Comparison of ENCODE assay signal across 11 cellular contexts in genomic region chr4:82515705-82516104, GRCh38. TPM values are rescaled to one million over a fixed set of nuclear protein-coding genes. Genes with fewer than 3 reads are reported as not detected.
DNase-seq lines count a peak whose midpoint lies in the region; ATAC-seq and TF ChIP-seq lines count a peak whose summit lies in the region.
"Had no signal": no experiment of that assay in that cellular context is flagged by ENCODE, and none has a peak within 500 bp of the region (broad histone marks: within the 10 kb centered on the region; RNA-seq: fewer than 3 reads in every experiment).

No MANE protein-coding gene starts in this region.

- H3K36me3 ChIP-seq in cardiac muscle cell, result no peaks in the 10 kb centered on the region
- H3K36me3 ChIP-seq in gastrocnemius medialis, result no peaks in the 10 kb centered on the region
- H3K36me3 ChIP-seq in effector memory CD4-positive, alpha-beta T cell (ENCODE audit: control insufficient read depth, insufficient read depth, low read length), result no peaks in the 10 kb centered on the region
- no peaks in the 10 kb centered on the region for H3K36me3 ChIP-seq in CD4-positive, alpha-beta memory T cell (ENCODE audit: insufficient read depth, low read length)

- H3K4me3 ChIP-seq in astrocyte of the cerebellum (ENCODE audit: low read depth, low read length) (no peak overlapping the region), cardiac muscle cell (no peak overlapping the region), gastrocnemius medialis (no peak overlapping the region)
- no peak overlapping the region for H3K4me3 ChIP-seq in effector memory CD4-positive, alpha-beta T cell (ENCODE audit: insufficient read depth, low read depth, low read length, poor library complexity, severe bottlenecking)
- H3K4me3 ChIP-seq in CD4-positive, alpha-beta memory T cell (ENCODE audit: low read length in 2 of 2), result no peak overlapping the region

- H3K9me3 ChIP-seq in cardiac muscle cell (ENCODE audit: low read depth), result no peaks in the 10 kb centered on the region
- H3K9me3 ChIP-seq in gastrocnemius medialis, result no peaks in the 10 kb centered on the region
- no peaks in the 10 kb centered on the region for H3K9me3 ChIP-seq in effector memory CD4-positive, alpha-beta T cell (ENCODE audit: control insufficient read depth, low read length)
- H3K9me3 ChIP-seq in CD4-positive, alpha-beta memory T cell (ENCODE audit: control insufficient read depth in 1 of 2, low read length in 2 of 2), result no peaks in the 10 kb centered on the region

- H3K27ac ChIP-seq in cardiac muscle cell, result no peak overlapping the region
- peak overlapping the region in 2 of 4 donors; percentile 33 to 37 for H3K27ac ChIP-seq in gastrocnemius medialis
- no peak overlapping the region for H3K27ac ChIP-seq in effector memory CD4-positive, alpha-beta T cell (ENCODE audit: insufficient read depth, low read length, poor library complexity, severe bottlenecking)
- H3K27ac ChIP-seq in CD4-positive, alpha-beta memory T cell (ENCODE audit: low read depth, low read length), result no peak overlapping the region

- POLR2A ChIA-PET in CD4-positive, alpha-beta memory T cell (lab: Charles Lee; ENCODE audit: partially characterized antibody), result no interaction called here

- H3K4me1 ChIP-seq in cardiac muscle cell (ENCODE audit: low read depth) (peaks cover 9% of the 10 kb centered on the region), gastrocnemius medialis (peaks cover 0 to 19% of the 10 kb centered on the region in 2 donors)
- H3K4me1 ChIP-seq in effector memory CD4-positive, alpha-beta T cell (ENCODE audit: control insufficient read depth, insufficient read depth, low read length, poor library complexity, severe bottlenecking), result no peaks in the 10 kb centered on the region
- no peaks in the 10 kb centered on the region for H3K4me1 ChIP-seq in CD4-positive, alpha-beta memory T cell (ENCODE audit: insufficient read depth, low read length)

- peak; percentile 45 to 46 for ATAC-seq in gastrocnemius medialis
- ATAC-seq in GM21526 (IDR thresholded peaks at IDR 0.05; ENCODE audit: low FRiP score, unreplicated experiment), result no peak

- CTCF ChIA-PET in CD4-positive, alpha-beta memory T cell (lab: Charles Lee; ENCODE audit: partially characterized antibody), result no interaction called here

- H3K27me3 Mint-ChIP-seq in CD4-positive, alpha-beta memory T cell, result peaks cover 18 to 22% of the 10 kb centered on the region in 2 donors

- DNase-seq in HT1080 (ENCODE audit: low read depth) (peak; percentile 80), astrocyte of the cerebellum (ENCODE audit: low read depth) (peak; percentile 98), cardiac muscle cell (ENCODE audit: low read depth in 1 of 2, low spot score in 1 of 2) (peak; percentile 29 to 96), gastrocnemius medialis (peak in 1 of 2 donors; percentile 15), germinal center (ENCODE audit: low spot score) (no peak)
- DNase-seq in effector memory CD4-positive, alpha-beta T cell, result no peak
- no peak for DNase-seq in CD4-positive, alpha-beta memory T cell
- DNase-seq: MM.1S had no signal

- no peak for TF ChIP-seq POLR2A in gastrocnemius medialis (IDR thresholded peaks at IDR 0.05)

- H3K4me3 Mint-ChIP-seq in CD4-positive, alpha-beta memory T cell, result no peak overlapping the region
- H3K4me3 Mint-ChIP-seq: activated naive CD8-positive, alpha-beta T cell had no signal

- H3K27me3 ChIP-seq in cardiac muscle cell, result no peaks in the 10 kb centered on the region
- no peaks in the 10 kb centered on the region for H3K27me3 ChIP-seq in gastrocnemius medialis
- H3K27me3 ChIP-seq in effector memory CD4-positive, alpha-beta T cell (replicated peaks; ENCODE audit: control insufficient read depth, insufficient read depth, low read length, poor library complexity, severe bottlenecking), result peaks cover 3% of the 10 kb centered on the region
- H3K27me3 ChIP-seq in CD4-positive, alpha-beta memory T cell (ENCODE audit: insufficient read depth, low read length), result no peaks in the 10 kb centered on the region

- H3K9me3 Mint-ChIP-seq in CD4-positive, alpha-beta memory T cell, result peaks cover 0 to 3% (median 0%) of the 10 kb centered on the region in 8 donors

- no peaks in the 10 kb centered on the region for H3K36me3 Mint-ChIP-seq in CD4-positive, alpha-beta memory T cell
- H3K36me3 Mint-ChIP-seq: activated naive CD8-positive, alpha-beta T cell had no signal

- peak overlapping the region in 1 of 7 donors; percentile 2 for H3K27ac Mint-ChIP-seq in CD4-positive, alpha-beta memory T cell
- H3K27ac Mint-ChIP-seq: activated naive CD8-positive, alpha-beta T cell had no signal

- in situ Hi-C loops in astrocyte of the cerebellum (cut with HindIII; ENCODE audit: low sequenced_read_pairs) (no loop called here), gastrocnemius medialis (cut with MboI; ENCODE audit: low sequenced_read_pairs in 4 of 4) (no loop called here)

- no peak for TF ChIP-seq CTCF in astrocyte of the cerebellum (IDR thresholded peaks at IDR 0.05; ENCODE audit: low read depth, low read length, missing control alignments)
- TF ChIP-seq CTCF in cardiac muscle cell (IDR thresholded peaks at IDR 0.05; ENCODE audit: low read depth, low read length), result no peak
- no peak for TF ChIP-seq CTCF in gastrocnemius medialis (IDR thresholded peaks at IDR 0.05 in 4 of 5, conservative IDR thresholded peaks at IDR 0.05 in 1 of 5)

- intact Hi-C loops in gastrocnemius medialis (cut with DNase I; ENCODE audit: low total_unique reads), result no loop called here
- intact Hi-C loops in CD4-positive, alpha-beta memory T cell (cut with micrococcal nuclease), result no loop called here

- H3K4me1 Mint-ChIP-seq in CD4-positive, alpha-beta memory T cell, result peaks cover 0 to 1% (median 0%) of the 10 kb centered on the region in 4 donors

RNA-seq across cellular contexts. Expression of gene TMEM150C, which starts 46.1 kb away (rescaled TPM):
- 1.9 TPM in 2 replicates for total RNA-seq in HT1080 (2014; rRNA removed; shearing (Covaris generic))
- polyA plus RNA-seq in HT1080 (2015; cell fraction: cytosol; rRNA removed), result 1.6 and 2.1 TPM in 2 replicates
- 0.57 and 2.7 TPM in 2 replicates for polyA plus RNA-seq in HT1080 (2015; cell fraction: nucleus; rRNA removed)
- total RNA-seq in cardiac muscle cell (5.1 and 5.6 TPM in 2 replicates), gastrocnemius medialis (10 to 100 TPM in 1 of 4 donors, 1 to 10 TPM in 3; 5.5 to 13.5 (median 7.8) TPM)
- polyA plus RNA-seq in cardiac muscle cell, result 5.3 and 6.5 TPM in 2 replicates
- not detected for total RNA-seq in CD4-positive, alpha-beta memory T cell
- under 1 TPM in 1 of 2 donors, not detected in 1; 0.07 TPM for polyA plus RNA-seq in CD4-positive, alpha-beta memory T cell
- total RNA-seq: T-helper 2 cell treated with Interferon-gamma antibody and Interleukin-4, amounts not matched to agents 100 ng/mL and 5 ng/mL, for 36 hours had no signal

Comparison
In these comparisons a context has a peak if more than half of its experiments do, and no peak if none do; other contexts are left out.
1. DNase-seq: peak in HT1080 (single experiment), astrocyte of the cerebellum (single experiment) and cardiac muscle cell (2 of 2); none in effector memory CD4-positive, alpha-beta T cell (0 of 3), CD4-positive, alpha-beta memory T cell (0 of 5) and germinal center (single experiment).